17 cellular contexts compared by ENCODE assay signal in the genomic region with DNA sequence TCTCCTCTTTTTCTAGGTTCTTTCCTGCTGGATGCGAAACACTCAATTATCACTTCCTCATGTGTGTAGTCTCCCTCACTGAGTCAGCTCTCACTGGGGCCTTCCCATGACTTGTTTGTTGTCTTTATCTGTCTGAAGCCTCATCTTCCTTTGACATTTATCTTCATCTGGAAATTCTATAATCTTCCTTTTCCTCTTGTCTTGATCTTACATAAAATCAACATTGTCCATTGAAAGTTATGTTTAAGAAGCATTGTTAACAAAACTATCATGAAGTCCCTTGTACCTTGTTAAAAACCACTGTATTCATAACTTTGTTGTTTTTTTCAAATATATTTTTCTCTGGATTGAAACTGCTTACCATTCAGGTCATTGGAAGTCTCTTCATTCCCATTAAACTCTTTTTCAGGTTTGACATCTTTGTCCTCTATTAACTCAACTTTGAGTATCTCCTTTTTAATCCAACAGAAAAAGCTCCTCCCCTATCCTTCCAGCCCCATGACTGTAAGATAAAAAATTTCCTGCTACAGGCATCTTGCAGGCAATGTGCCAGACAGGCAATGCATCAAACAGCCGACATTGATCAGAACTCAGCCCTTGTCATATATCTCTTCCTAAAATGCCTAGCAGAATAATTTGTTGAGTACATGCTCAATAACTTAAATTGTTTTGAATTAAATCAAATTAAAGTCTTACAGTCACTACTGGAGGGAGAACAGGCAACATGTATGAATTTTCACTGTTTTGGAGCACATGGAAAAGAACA. TPM values are rescaled to one million over a fixed set of nuclear protein-coding genes. Genes with fewer than 3 reads are reported as not detected.
DNase-seq lines count a peak whose midpoint lies in the region; ATAC-seq, FAIRE-seq and TF ChIP-seq lines count a peak whose summit lies in the region.
"Had no signal": no experiment of that assay in that cellular context is flagged by ENCODE, and none has a peak within 500 bp of the region (broad histone marks: within the 10 kb centered on the region; RNA-seq: fewer than 3 reads in every experiment).

No MANE protein-coding gene starts in this region.

- no peaks in the 10 kb centered on the region for H3K4me1 ChIP-seq in PC-3 (ENCODE audit: insufficient read depth, low read length)

- H3F3A ChIP-seq in PC-3 (ENCODE audit: low read length, unreplicated experiment): no peaks in the 10 kb centered on the region

- peaks cover 3% of the 10 kb centered on the region for H3K27me3 Mint-ChIP-seq in nephron progenitor cell (ENCODE audit: low read depth, poor library complexity)
- H3K27me3 Mint-ChIP-seq: natural killer cell treated with Interleukin-12 subunit alpha and Interleukin-12 subunit beta and Interleukin-15 and Interleukin-18, amount 100 ng/mL, for 72 hours had no signal

- CTCF ChIA-PET in PC-3 (lab: Charles Lee): interaction anchor here (0.6 kb wide), 1 partner anchor 387 kb away, joined by 3 read pairs; no protein-coding TSS in a partner anchor

- no TSS peak for BruUV-seq in PC-3 (replicated peaks; lab: Mats Ljungman, UMichigan)

- no peaks in the 10 kb centered on the region for H3K36me3 Mint-ChIP-seq in nephron progenitor cell (ENCODE audit: low read depth)
- H3K36me3 Mint-ChIP-seq: activated naive CD4-positive, alpha-beta T cell treated with anti-CD3 and anti-CD28 coated beads, Interleukin-2, amount 10 ng/mL, durations not matched to agents 7 days and 5 days; brain; natural killer cell treated with Interleukin-12 subunit alpha and Interleukin-12 subunit beta and Interleukin-15 and Interleukin-18, amount 100 ng/mL, for 72 hours had no signal

- no peaks in the 10 kb centered on the region for H3K36me3 ChIP-seq in PC-3 (ENCODE audit: low read depth, low read length)
- H3K36me3 ChIP-seq: lower lobe of right lung had no signal

- FAIRE-seq in GM18507 (lab: Jason Lieb, UNC) (peak; percentile 60), colon (lab: Jason Lieb, UNC) (peak; percentile 14)

- intact Hi-C loops in PC-3 (cut with micrococcal nuclease): no loop called here

- H3K27ac Mint-ChIP-seq in nephron progenitor cell: peak overlapping the region; percentile 9
- H3K27ac Mint-ChIP-seq: activated naive CD4-positive, alpha-beta T cell treated with anti-CD3 and anti-CD28 coated beads, Interleukin-2, amount 10 ng/mL, durations not matched to agents 7 days and 5 days; brain had no signal

- no peaks in the 10 kb centered on the region for H3K9me3 ChIP-seq in PC-3 (ENCODE audit: low read length)
- H3K9me3 ChIP-seq: lower lobe of right lung had no signal

- ATAC-seq in PC-3: no peak
- no peak for ATAC-seq in HG03442 (IDR thresholded peaks at IDR 0.05; ENCODE audit: unreplicated experiment)
- ATAC-seq: lower lobe of right lung; natural killer cell treated with Interleukin-12 subunit alpha and Interleukin-12 subunit beta and Interleukin-15 and Interleukin-18, amount 100 ng/mL, for 72 hours had no signal

- no peak overlapping the region for H2AFZ ChIP-seq in PC-3 (ENCODE audit: low read length)

- no peak overlapping the region for H3K27ac ChIP-seq in PC-3 (ENCODE audit: low read length)
- H3K27ac ChIP-seq: HL-60, lower lobe of right lung had no signal

- H3K79me2 ChIP-seq in PC-3 (ENCODE audit: low read length): no peaks in the 10 kb centered on the region

- H3K27me3 ChIP-seq in PC-3 (ENCODE audit: low read length): peaks cover 32% of the 10 kb centered on the region

- DNase-seq in GM18507 (ENCODE audit: extremely low spot score, insufficient read length, low read depth) (no peak), PC-3 (peak; percentile 37), nephron progenitor cell (no peak), G401 (ENCODE audit: low spot score) (no peak), NCI-H2107 (lab: John Stamatoyannopoulos, UW) (no peak)
- DNase-seq: activated naive CD4-positive, alpha-beta T cell treated with anti-CD3 and anti-CD28 coated beads, Interleukin-2, amount 10 ng/mL, durations not matched to agents 7 days and 5 days; Kasumi-1; lower lobe of right lung; NCI-H526; RPMI8226; substantia nigra; T-helper 1 cell had no signal

- TF ChIP-seq CTCF in PC-3 (conservative IDR thresholded peaks at IDR 0.05; ENCODE audit: low read depth, low read length) (no peak), nephron progenitor cell (IDR thresholded peaks at IDR 0.05) (no peak)

- H3K4me1 Mint-ChIP-seq in nephron progenitor cell: peaks cover 37% of the 10 kb centered on the region

- H3K4me3 Mint-ChIP-seq in nephron progenitor cell: no peak overlapping the region
- H3K4me3 Mint-ChIP-seq: activated naive CD4-positive, alpha-beta T cell treated with anti-CD3 and anti-CD28 coated beads, Interleukin-2, amount 10 ng/mL, durations not matched to agents 7 days and 5 days; brain; natural killer cell treated with Interleukin-12 subunit alpha and Interleukin-12 subunit beta and Interleukin-15 and Interleukin-18, amount 100 ng/mL, for 72 hours had no signal

- no peak overlapping the region for H3K4me3 ChIP-seq in PC-3 (ENCODE audit: low read length)
- H3K4me3 ChIP-seq: lower lobe of right lung had no signal

- POLR2A ChIA-PET in PC-3 (lab: Charles Lee; ENCODE audit: unreplicated experiment): no interaction called here

- H3K9ac ChIP-seq in PC-3 (ENCODE audit: low read length): no peak overlapping the region

- H3K9me3 Mint-ChIP-seq in nephron progenitor cell: no peaks in the 10 kb centered on the region
- H3K9me3 Mint-ChIP-seq: activated naive CD4-positive, alpha-beta T cell treated with anti-CD3 and anti-CD28 coated beads, Interleukin-2, amount 10 ng/mL, durations not matched to agents 7 days and 5 days; brain; natural killer cell treated with Interleukin-12 subunit alpha and Interleukin-12 subunit beta and Interleukin-15 and Interleukin-18, amount 100 ng/mL, for 72 hours had no signal

- H4K20me1 ChIP-seq in PC-3 (ENCODE audit: low read length): no peaks in the 10 kb centered on the region

- no peaks in the 10 kb centered on the region for H3K9me2 ChIP-seq in PC-3 (replicated peaks; ENCODE audit: low read length)

- H3K4me2 ChIP-seq in PC-3 (ENCODE audit: low read length): no peak overlapping the region

- in situ Hi-C loops in G401 (cut with HindIII; ENCODE audit: low sequenced_read_pairs): no loop called here

RNA-seq across cellular contexts. Expression of a gene that starts 34.8 kb away (rescaled TPM):
- 12.5 and 14.1 TPM in 2 replicates for total RNA-seq in PC-3 (2014; rRNA removed)
- total RNA-seq in G401 (2014; rRNA removed; shearing (Covaris generic)): 2.0 and 3.7 TPM in 2 replicates
